ENCODE assay signal across 10 cellular contexts in the genomic region with DNA sequence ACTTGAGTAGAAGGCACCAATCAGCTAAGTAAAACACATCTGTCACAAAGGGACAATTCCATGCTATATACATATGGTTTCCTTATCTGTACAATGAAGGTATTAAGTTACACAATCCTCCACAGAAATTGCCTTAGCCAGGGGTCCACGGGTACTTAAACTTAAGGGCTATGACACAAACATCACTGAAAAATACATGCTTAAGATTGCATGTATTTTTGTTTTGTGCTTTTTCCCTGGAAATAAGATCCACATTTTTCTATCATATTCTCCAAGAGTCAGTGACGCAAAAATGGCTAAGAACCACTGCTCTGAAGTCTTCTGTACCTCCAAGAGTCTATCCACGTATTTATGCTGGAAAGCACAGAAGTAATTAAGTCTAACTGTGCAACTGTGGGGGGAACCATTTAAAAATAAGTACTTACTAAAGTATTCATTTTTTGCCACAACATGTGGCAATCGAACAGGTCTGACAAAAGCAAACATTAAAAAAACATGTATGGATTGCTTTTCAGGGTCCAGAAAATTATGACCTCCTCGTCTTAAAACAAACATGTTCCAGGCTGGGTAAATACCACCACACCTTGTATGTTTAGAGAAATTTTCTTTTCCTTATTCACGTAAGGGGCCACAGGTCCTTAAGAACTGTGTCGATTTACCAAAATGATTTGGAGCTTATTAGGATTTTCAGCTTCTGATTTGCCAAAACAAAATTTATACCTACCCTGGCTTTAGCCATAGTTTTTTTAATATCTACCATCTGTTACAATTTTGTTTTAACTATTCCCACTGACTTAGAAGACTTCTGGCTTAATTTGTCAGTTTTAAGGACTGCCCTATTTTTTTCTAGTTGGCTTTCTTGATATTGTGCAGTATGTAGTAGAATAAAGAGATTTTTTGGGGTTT. TPM values are rescaled to one million over a fixed set of nuclear protein-coding genes. Genes with fewer than 3 reads are reported as not detected.
DNase-seq lines count a peak whose midpoint lies in the region; FAIRE-seq and TF ChIP-seq lines count a peak whose summit lies in the region.
"Had no signal": no experiment of that assay in that cellular context is flagged by ENCODE, and none has a peak within 500 bp of the region (broad histone marks: within the 10 kb centered on the region; RNA-seq: fewer than 3 reads in every experiment).

No MANE protein-coding gene starts in this region.

- no peaks in the 10 kb centered on the region for H3K27me3 ChIP-seq in right atrium auricular region
- no peaks in the 10 kb centered on the region for H3K27me3 ChIP-seq in bronchial epithelial cell (ENCODE audit: control insufficient read depth, insufficient read depth, low read length)
- H3K27me3 ChIP-seq in mucosa of rectum (ENCODE audit: control insufficient read depth in 2 of 2, insufficient read depth in 2 of 2, low read length in 2 of 2), result no peaks in the 10 kb centered on the region

- TF ChIP-seq CTCF in right atrium auricular region (IDR thresholded peaks at IDR 0.05), result no peak
- no peak for TF ChIP-seq CTCF in bronchial epithelial cell (IDR thresholded peaks at IDR 0.05; ENCODE audit: insufficient read depth, low read length, severe bottlenecking)

- no peaks in the 10 kb centered on the region for H3K9me3 ChIP-seq in right atrium auricular region
- H3K9me3 ChIP-seq in mucosa of rectum (ENCODE audit: control insufficient read depth in 2 of 2, low read length in 2 of 2), result no peaks in the 10 kb centered on the region

- H3K4me1 ChIP-seq in right atrium auricular region, result peaks cover 0 to 70% of the 10 kb centered on the region in 2 donors
- peaks cover 52 to 60% of the 10 kb centered on the region in 2 donors for H3K4me1 ChIP-seq in mucosa of rectum (ENCODE audit: control insufficient read depth in 2 of 2, insufficient read depth in 2 of 2, low read length in 2 of 2)

- H3K36me3 ChIP-seq in right atrium auricular region (peaks cover 65% of the 10 kb centered on the region), bronchial epithelial cell (ENCODE audit: control insufficient read depth, insufficient read depth, low read length) (peaks cover 36% of the 10 kb centered on the region), mucosa of rectum (ENCODE audit: control insufficient read depth in 2 of 2, insufficient read depth in 2 of 2, low read length in 2 of 2) (peaks cover 49 to 52% of the 10 kb centered on the region in 2 donors)

- no peak for FAIRE-seq in bronchial epithelial cell (lab: Jason Lieb, UNC)
- FAIRE-seq: G401.6, HTR-8/SVneo had no signal

- peak overlapping the region; percentile 98 to 100 for H3K27ac ChIP-seq in right atrium auricular region
- peak overlapping the region; percentile 96 to 98 for H3K27ac ChIP-seq in mucosa of rectum (ENCODE audit: low read depth in 2 of 2, low read length in 2 of 2)

- intact Hi-C loops in cardiac septum (cut with DNase I), result loop anchor here (5.0 kb wide), 1 partner anchor 193 kb away; no protein-coding TSS in a partner anchor

- no peak for DNase-seq in right atrium auricular region (ENCODE audit: low spot score)
- DNase-seq in cardiac septum (ENCODE audit: low spot score), result no peak
- no peak for DNase-seq in bronchial epithelial cell (ENCODE audit: low read depth)
- no peak for DNase-seq in MV-4-11 (lab: John Stamatoyannopoulos, UW)
- no peak for DNase-seq in GM19240 (ENCODE audit: insufficient read length, low spot score)
- no peak for DNase-seq in COLO668 (lab: John Stamatoyannopoulos, UW; ENCODE audit: unreplicated experiment)
- DNase-seq in hypothalamus (lab: John Stamatoyannopoulos, UW), result no peak

- peak overlapping the region; percentile 94 to 95 for H3K9ac ChIP-seq in mucosa of rectum (ENCODE audit: low read depth in 1 of 2, low read length in 2 of 2)

- peak overlapping the region; percentile 95 to 99 for H3K4me3 ChIP-seq in right atrium auricular region
- H3K4me3 ChIP-seq in bronchial epithelial cell (ENCODE audit: low read depth, low read length), result peak overlapping the region; percentile 63
- H3K4me3 ChIP-seq in mucosa of rectum (ENCODE audit: low read length in 2 of 2), result peak overlapping the region; percentile 88 to 98

RNA-seq across cellular contexts. Expression of gene SLC38A2, which starts 2.8 kb away (rescaled TPM):
- total RNA-seq in right atrium auricular region (100 to 1,000 TPM; 192 to 204 TPM), cardiac septum (140 TPM), bronchial epithelial cell (530 and 1,114 TPM in 2 replicates)
